19 cellular contexts compared by ENCODE assay signal in the genomic region with DNA sequence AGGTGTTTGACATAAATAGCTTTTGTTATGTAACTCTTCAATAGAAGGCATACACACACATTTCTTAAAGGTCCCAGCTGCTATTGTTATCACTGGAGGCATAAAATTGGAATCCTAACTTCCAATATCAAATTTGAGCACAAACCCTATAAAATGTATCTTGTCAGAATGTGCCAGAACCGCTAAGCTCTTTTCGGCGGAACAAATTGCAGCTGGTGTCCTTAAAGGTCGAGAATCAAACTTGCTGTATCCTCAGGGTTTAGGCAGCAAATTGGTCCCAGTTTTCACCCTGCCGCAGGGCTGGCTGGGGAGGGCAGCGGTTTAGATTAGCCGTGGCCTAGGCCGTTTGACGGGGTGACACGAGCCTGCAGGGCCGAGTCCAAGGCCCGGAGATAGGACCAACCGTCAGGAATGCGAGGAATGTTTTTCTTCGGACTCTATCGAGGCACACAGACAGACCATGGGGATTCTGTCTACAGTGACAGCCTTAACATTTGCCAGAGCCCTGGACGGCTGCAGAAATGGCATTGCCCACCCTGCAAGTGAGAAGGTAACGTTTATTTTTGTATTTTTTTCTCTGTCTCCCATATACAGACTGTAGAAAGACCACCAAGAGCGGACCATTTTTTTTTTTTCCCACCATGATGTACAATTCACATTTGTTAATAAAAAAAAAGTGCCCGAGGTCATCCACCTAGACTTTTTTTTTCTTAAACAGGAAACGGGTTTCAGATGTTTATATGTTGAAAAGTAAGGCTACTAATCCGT.
A peak's percentile ranks its signal among the peaks of the same experiment; 100 is the strongest.
DNase-seq lines count a peak whose midpoint lies in the region; ATAC-seq and TF ChIP-seq lines count a peak whose summit lies in the region.
"Had no signal": no experiment of that assay in that cellular context is flagged by ENCODE, and none has a peak within 500 bp of the region (broad histone marks: within the 10 kb centered on the region; RNA-seq: fewer than 3 reads in every experiment).

No MANE protein-coding gene starts in this region.

- H3K9me3 ChIP-seq in SJSA1 (replicated peaks), result no peaks in the 10 kb centered on the region
- H3K9me3 ChIP-seq in gastroesophageal sphincter, result no peaks in the 10 kb centered on the region
- H3K9me3 ChIP-seq in mesodermal cell (ENCODE audit: control insufficient read depth, low read length), result no peaks in the 10 kb centered on the region
- H3K9me3 ChIP-seq in transverse colon, result no peaks in the 10 kb centered on the region
- H3K9me3 ChIP-seq: testis had no signal

- H3K9me3 Mint-ChIP-seq in natural killer cell treated with Interleukin-12 subunit alpha and Interleukin-12 subunit beta and Interleukin-15 and Interleukin-18, amount 100 ng/mL, for 72 hours, result no peaks in the 10 kb centered on the region
- H3K9me3 Mint-ChIP-seq: activated CD4-positive, alpha-beta memory T cell treated with anti-CD3 and anti-CD28 coated beads for 36 hours; activated naive CD8-positive, alpha-beta T cell treated with anti-CD3 and anti-CD28 coated beads, Interleukin-2, amount 10 ng/mL, durations not matched to agents 7 days and 5 days; natural killer cell had no signal

- H3K4me3 ChIP-seq in SJSA1, result no peak overlapping the region; the same call in 1 of the 2 replicates
- peak overlapping the region in 1 of 2 donors; percentile 45 for H3K4me3 ChIP-seq in gastroesophageal sphincter
- no peak overlapping the region for H3K4me3 ChIP-seq in mesodermal cell (ENCODE audit: extremely low read depth, insufficient read depth, low read length, poor library complexity, severe bottlenecking)
- H3K4me3 ChIP-seq in transverse colon, result peak overlapping the region in 1 of 4 donors; percentile 17
- H3K4me3 ChIP-seq: SK-N-MC, testis had no signal

- H3K4me3 Mint-ChIP-seq in natural killer cell treated with Interleukin-12 subunit alpha and Interleukin-12 subunit beta and Interleukin-15 and Interleukin-18, amount 100 ng/mL, for 72 hours, result no peak overlapping the region
- H3K4me3 Mint-ChIP-seq: activated CD4-positive, alpha-beta memory T cell treated with anti-CD3 and anti-CD28 coated beads for 36 hours; activated naive CD8-positive, alpha-beta T cell treated with anti-CD3 and anti-CD28 coated beads, Interleukin-2, amount 10 ng/mL, durations not matched to agents 7 days and 5 days; natural killer cell had no signal

- in situ Hi-C loops in transverse colon (cut with MboI; ENCODE audit: low pct_ligation_motif_present in 1 of 4, low pct_unique_long_range_greater_than_20kb in 1 of 4, low sequenced_read_pairs in 3 of 4), result loop anchor here in 3 of 4 donors (10.0 to 25.0 kb wide), 2 partner anchors 121 to 316 kb away; a partner anchor contains a TSS

- peaks cover 3% of the 10 kb centered on the region; the same call in 1 of the 2 replicates for H3K36me3 ChIP-seq in SJSA1
- H3K36me3 ChIP-seq in gastroesophageal sphincter, result no peaks in the 10 kb centered on the region
- H3K36me3 ChIP-seq in mesodermal cell (ENCODE audit: control insufficient read depth, insufficient read depth, low read length), result no peaks in the 10 kb centered on the region
- H3K36me3 ChIP-seq in transverse colon, result no peaks in the 10 kb centered on the region

- no peak overlapping the region for H3K27ac Mint-ChIP-seq in natural killer cell treated with Interleukin-12 subunit alpha and Interleukin-12 subunit beta and Interleukin-15 and Interleukin-18, amount 100 ng/mL, for 72 hours
- H3K27ac Mint-ChIP-seq: activated CD4-positive, alpha-beta memory T cell treated with anti-CD3 and anti-CD28 coated beads for 36 hours; activated naive CD8-positive, alpha-beta T cell treated with anti-CD3 and anti-CD28 coated beads, Interleukin-2, amount 10 ng/mL, durations not matched to agents 7 days and 5 days; natural killer cell had no signal

- WGBS in gastroesophageal sphincter (ENCODE audit: low coverage in 1 of 2), 2 donors, result 54 to 55% methylated on average over 12 to 17 of the region's 22 CpGs
- 14 to 25% methylated on average over 16 to 17 of the region's 22 CpGs for WGBS in mesodermal cell (ENCODE audit: insufficient coverage in 2 of 2), 2 experiments
- 29 to 52% methylated on average over 6 to 22 of the region's 22 CpGs for WGBS in transverse colon (ENCODE audit: low coverage in 1 of 2), 2 donors

- intact Hi-C loops in transverse colon (cut with DNase I; ENCODE audit: low total_unique reads), result loop anchor here (5.0 kb wide), 1 partner anchor 119 kb away; no protein-coding TSS in a partner anchor

- H3K27ac ChIP-seq in SJSA1, result peak overlapping the region; percentile 95
- H3K27ac ChIP-seq in gastroesophageal sphincter, result peak overlapping the region; percentile 20 to 94 (median 86)
- H3K27ac ChIP-seq in mesodermal cell (ENCODE audit: low read depth, low read length, severe bottlenecking), result peak overlapping the region; percentile 78
- H3K27ac ChIP-seq in transverse colon, result peak overlapping the region; percentile 81 to 91 (median 86)
- H3K27ac ChIP-seq: SK-N-MC, testis had no signal

- DNase-seq in SJSA1 (ENCODE audit: low read depth in 1 of 2, low spot score in 2 of 2) (peak; percentile 97 to 99), transverse colon (no peak), NCI-H446 (lab: John Stamatoyannopoulos, UW) (no peak)
- DNase-seq in natural killer cell treated with Interleukin-12 subunit alpha and Interleukin-12 subunit beta and Interleukin-15 and Interleukin-18, amount 100 ng/mL, for 72 hours (ENCODE audit: low spot score), result no peak
- DNase-seq: activated CD4-positive, alpha-beta memory T cell treated with anti-CD3 and anti-CD28 coated beads for 36 hours; activated naive CD8-positive, alpha-beta T cell treated with anti-CD3 and anti-CD28 coated beads, Interleukin-2, amount 10 ng/mL, durations not matched to agents 7 days and 5 days; activated T-cell treated with anti-CD3 and anti-CD28 coated beads, Interleukin-2, amount 50 U/mL, for 48 hours; central memory CD4-positive, alpha-beta T cell; foreskin melanocyte; KG1; natural killer cell; NCI-H1105 treated with DMSO at 0.1 percent for 48 hours; retina; testis had no signal

- H3K4me1 ChIP-seq in SJSA1 (replicated peaks) (peaks cover 74% of the 10 kb centered on the region), gastroesophageal sphincter (peaks cover 0 to 50% (median 0%) of the 10 kb centered on the region in 3 donors), mesodermal cell (ENCODE audit: control insufficient read depth, insufficient read depth, low read length, poor library complexity, severe bottlenecking) (peaks cover 53% of the 10 kb centered on the region), transverse colon (peaks cover 0 to 5% (median 3%) of the 10 kb centered on the region in 4 donors)
- H3K4me1 ChIP-seq: testis had no signal

- no peaks in the 10 kb centered on the region for H3K4me1 Mint-ChIP-seq in natural killer cell treated with Interleukin-12 subunit alpha and Interleukin-12 subunit beta and Interleukin-15 and Interleukin-18, amount 100 ng/mL, for 72 hours (ENCODE audit: low read depth in 2 of 2)
- H3K4me1 Mint-ChIP-seq: activated naive CD8-positive, alpha-beta T cell treated with anti-CD3 and anti-CD28 coated beads, Interleukin-2, amount 10 ng/mL, durations not matched to agents 7 days and 5 days; natural killer cell had no signal

- H3K36me3 Mint-ChIP-seq in natural killer cell treated with Interleukin-12 subunit alpha and Interleukin-12 subunit beta and Interleukin-15 and Interleukin-18, amount 100 ng/mL, for 72 hours, result no peaks in the 10 kb centered on the region
- H3K36me3 Mint-ChIP-seq: activated CD4-positive, alpha-beta memory T cell treated with anti-CD3 and anti-CD28 coated beads for 36 hours; activated naive CD8-positive, alpha-beta T cell treated with anti-CD3 and anti-CD28 coated beads, Interleukin-2, amount 10 ng/mL, durations not matched to agents 7 days and 5 days; natural killer cell had no signal

- TF ChIP-seq EP300 in gastroesophageal sphincter (IDR thresholded peaks at IDR 0.05) (no peak), transverse colon (IDR thresholded peaks at IDR 0.05; ENCODE audit: low read depth) (no peak)

- TF ChIP-seq CTCF in gastroesophageal sphincter (IDR thresholded peaks at IDR 0.05) (no peak), transverse colon (IDR thresholded peaks at IDR 0.05) (no peak)

- no peaks in the 10 kb centered on the region for H3K27me3 ChIP-seq in SJSA1 (replicated peaks)
- H3K27me3 ChIP-seq in gastroesophageal sphincter, result peaks cover 12% of the 10 kb centered on the region
- H3K27me3 ChIP-seq in transverse colon, result peaks cover 58% of the 10 kb centered on the region
- H3K27me3 ChIP-seq: testis had no signal

- TF ChIP-seq POLR2A in gastroesophageal sphincter (IDR thresholded peaks at IDR 0.05) (no peak), transverse colon (IDR thresholded peaks at IDR 0.05) (no peak)

- ATAC-seq in gastroesophageal sphincter, result peak; percentile 14
- no peak for ATAC-seq in GM21529 (IDR thresholded peaks at IDR 0.05; ENCODE audit: unreplicated experiment)
- no peak for ATAC-seq in natural killer cell treated with Interleukin-12 subunit alpha and Interleukin-12 subunit beta and Interleukin-15 and Interleukin-18, amount 100 ng/mL, for 72 hours
- no peak for ATAC-seq in HG02885 (IDR thresholded peaks at IDR 0.05; ENCODE audit: poor library complexity, unreplicated experiment)
- ATAC-seq: natural killer cell had no signal

- H3K27me3 Mint-ChIP-seq in natural killer cell treated with Interleukin-12 subunit alpha and Interleukin-12 subunit beta and Interleukin-15 and Interleukin-18, amount 100 ng/mL, for 72 hours, result peaks cover 54 to 73% of the 10 kb centered on the region in 2 donors

Comparison
In these comparisons a context has a peak if more than half of its experiments do, and no peak if none do; other contexts are left out.
1. DNase-seq: peak in SJSA1 (2 of 2); none in transverse colon (single experiment), natural killer cell treated with Interleukin-12 subunit alpha and Interleukin-12 subunit beta and Interleukin-15 and Interleukin-18, amount 100 ng/mL, for 72 hours (single experiment) and NCI-H446 (0 of 2).
2. Peak in every context shown above with its lines, with median percentiles within 50 percentile points of each other: H3K27ac ChIP-seq.